Comparison of ENCODE assay signal across 28 cellular contexts in genomic region chr14:53064461-53064860, GRCh38.
"Had no signal": no experiment of that assay in that cellular context is flagged by ENCODE, and none has a peak within 500 bp of the region (broad histone marks: within the 10 kb centered on the region; RNA-seq: fewer than 3 reads in every experiment).

No MANE protein-coding gene starts in this region.

- ATAC-seq: activated naive CD4-positive, alpha-beta T cell treated with anti-CD3 and anti-CD28 coated beads, Interleukin-2, amount 50 U/mL, for 72 hours; activated naive CD8-positive, alpha-beta T cell treated with anti-CD3 and anti-CD28 coated beads, Interleukin-2, amount 50 U/mL, for 24 hours; activated T-cell treated with anti-CD3 and anti-CD28 coated beads, Interleukin-2, amount 50 U/mL, for 4 hours; Panc1; Right ventricle myocardium inferior had no signal

- DNase-seq: activated CD4-positive, alpha-beta memory T cell treated with anti-CD3 and anti-CD28 coated beads for 36 hours; activated CD4-positive, alpha-beta T cell treated with anti-CD3 and anti-CD28 coated beads, Interleukin-2, amount 10 ng/mL, durations not matched to agents 7 days and 5 days; activated CD4-positive, CD25-positive, alpha-beta regulatory T cell; activated CD8-positive, alpha-beta memory T cell treated with anti-CD3 and anti-CD28 coated beads for 24 hours; activated effector memory CD4-positive, alpha-beta T cell treated with anti-CD3 and anti-CD28 coated beads, Interleukin-2, amount 50 U/mL, for 16 hours; activated naive CD4-positive, alpha-beta T cell treated with Interleukin-2 at 50 U/mL for 16 hours; activated naive CD8-positive, alpha-beta T cell treated with anti-CD3 and anti-CD28 coated beads, Interleukin-2, amount 50 U/mL, for 24 hours; activated T-cell treated with anti-CD3 and anti-CD28 coated beads, Interleukin-2, amount 50 U/mL, for 4 hours; amniotic stem cell; MG63; NCI-H1105; NCI-H1436; NCI-H1694 treated with DMSO at 0.1 percent for 48 hours; NCI-H2029 treated with DMSO at 0.1 percent for 48 hours; NCI-H510A treated with DMSO at 0.1 percent for 48 hours; NCI-H69; NK-92 treated with Interleukin-12 subunit alpha and Interleukin-12 subunit beta, amount 100 ng/mL, for 24 hours; OCI-M1; RPMI8226; SK-N-SH; T-helper 1 cell had no signal

- H3K4me1 Mint-ChIP-seq: central memory CD8-positive, alpha-beta T cell had no signal

- H3K4me1 ChIP-seq: ascending aorta had no signal

- H3K9me3 ChIP-seq: ascending aorta, MG63, SK-N-SH had no signal

- H3K9ac ChIP-seq: SK-N-SH had no signal

- H3K9me3 Mint-ChIP-seq: activated CD4-positive, alpha-beta memory T cell treated with anti-CD3 and anti-CD28 coated beads for 36 hours; activated CD4-positive, alpha-beta T cell treated with anti-CD3 and anti-CD28 coated beads, Interleukin-2, amount 10 ng/mL, durations not matched to agents 7 days and 5 days; activated naive CD4-positive, alpha-beta T cell treated with anti-CD3 and anti-CD28 coated beads, Interleukin-2, amount 50 U/mL, for 72 hours; activated naive CD8-positive, alpha-beta T cell treated with anti-CD3 and anti-CD28 coated beads, Interleukin-2, amount 50 U/mL, for 24 hours; activated T-cell treated with anti-CD3 and anti-CD28 coated beads, Interleukin-2, amount 50 U/mL, for 4 hours; central memory CD8-positive, alpha-beta T cell had no signal

- H3K36me3 ChIP-seq: ascending aorta, MG63 had no signal

- H3K27ac ChIP-seq: ascending aorta, VCaP had no signal

- H3K4me3 ChIP-seq: ascending aorta, MG63 had no signal

- H3K27me3 ChIP-seq: ascending aorta, MG63 had no signal

- H3K4me2 ChIP-seq: SK-N-SH had no signal

- H3K27me3 Mint-ChIP-seq: activated CD4-positive, alpha-beta memory T cell treated with anti-CD3 and anti-CD28 coated beads for 36 hours; activated CD4-positive, alpha-beta T cell treated with anti-CD3 and anti-CD28 coated beads, Interleukin-2, amount 10 ng/mL, durations not matched to agents 7 days and 5 days; activated naive CD8-positive, alpha-beta T cell treated with anti-CD3 and anti-CD28 coated beads, Interleukin-2, amount 50 U/mL, for 24 hours; brain; central memory CD8-positive, alpha-beta T cell had no signal

- H3K36me3 Mint-ChIP-seq: activated naive CD4-positive, alpha-beta T cell treated with anti-CD3 and anti-CD28 coated beads, Interleukin-2, amount 50 U/mL, for 72 hours had no signal

- H3K27ac Mint-ChIP-seq: activated CD4-positive, alpha-beta memory T cell treated with anti-CD3 and anti-CD28 coated beads for 36 hours; activated CD4-positive, alpha-beta T cell treated with anti-CD3 and anti-CD28 coated beads, Interleukin-2, amount 10 ng/mL, durations not matched to agents 7 days and 5 days; activated naive CD8-positive, alpha-beta T cell treated with anti-CD3 and anti-CD28 coated beads, Interleukin-2, amount 50 U/mL, for 24 hours; brain had no signal

- H3K4me3 Mint-ChIP-seq: activated CD4-positive, alpha-beta memory T cell treated with anti-CD3 and anti-CD28 coated beads for 36 hours; activated CD4-positive, alpha-beta T cell treated with anti-CD3 and anti-CD28 coated beads, Interleukin-2, amount 10 ng/mL, durations not matched to agents 7 days and 5 days; activated naive CD8-positive, alpha-beta T cell treated with anti-CD3 and anti-CD28 coated beads, Interleukin-2, amount 50 U/mL, for 24 hours; activated T-cell treated with anti-CD3 and anti-CD28 coated beads, Interleukin-2, amount 50 U/mL, for 4 hours; brain; central memory CD8-positive, alpha-beta T cell had no signal
